2 cellular contexts compared by ENCODE assay signal in genomic region chr21:37074546-37074945, GRCh38.
TF ChIP-seq lines count a peak whose summit lies in the region.

No MANE protein-coding gene starts in this region.

TF ChIP-seq in HepG2, 621 proteins besides CTCF, POLR2A, EP300 and RAD21:
- TF ChIP-seq RARG (CRISPR knock-in tag; IDR thresholded peaks at IDR 0.05; ENCODE audit: low read depth) = no peak
- no peak for TF ChIP-seq ZNF83 (CRISPR knock-in tag; IDR thresholded peaks at IDR 0.05; ENCODE audit: borderline replicate concordance)
- TF ChIP-seq SP1 (IDR thresholded peaks at IDR 0.05) = no peak
- no peak for TF ChIP-seq SP1 (CRISPR knock-in tag; IDR thresholded peaks at IDR 0.05)
TF ChIP-seq in HepG2: peak in this region for 0.

TF ChIP-seq in GM12891, 5 proteins besides CTCF, POLR2A, EP300 and RAD21:
- TF ChIP-seq TAF1 (IDR thresholded peaks at IDR 0.05; ENCODE audit: low read depth, low read length) (no peak), POU2F2 (IDR thresholded peaks at IDR 0.05; ENCODE audit: low read depth, low read length) (no peak), POLR2AphosphoS5 (IDR thresholded peaks at IDR 0.05; ENCODE audit: low read depth, low read length) (no peak), PAX5 (IDR thresholded peaks at IDR 0.05; ENCODE audit: insufficient read depth, low read length, severe bottlenecking) (no peak), SPI1 (IDR thresholded peaks at IDR 0.05; ENCODE audit: low read depth, low read length) (no peak)
TF ChIP-seq in GM12891: peak in this region for 0.
